16 cellular contexts compared by ENCODE assay signal in genomic region chr19:32068805-32069204, GRCh38.
A peak's percentile ranks its signal among the peaks of the same experiment; 100 is the strongest.
DNase-seq lines count a peak whose midpoint lies in the region; TF ChIP-seq lines count a peak whose summit lies in the region.
"Had no signal": no experiment of that assay in that cellular context is flagged by ENCODE, and none has a peak within 500 bp of the region (broad histone marks: within the 10 kb centered on the region; RNA-seq: fewer than 3 reads in every experiment).

No MANE protein-coding gene starts in this region.

- H3K27ac ChIP-seq in mammary epithelial cell (ENCODE audit: insufficient read depth, low read depth, low read length): no peak overlapping the region
- H3K27ac ChIP-seq: 22Rv1 had no signal

- H3K4me3 ChIP-seq in mammary epithelial cell (replicated peaks in 1 of 3; ENCODE audit: insufficient read depth in 1 of 3, low read depth in 2 of 3, low read length in 3 of 3): no peak overlapping the region

- intact Hi-C loops in mammary epithelial cell (cut with micrococcal nuclease): no loop called here
- intact Hi-C loops in MCF 10A (cut with micrococcal nuclease): no loop called here
- intact Hi-C loops in posterior vena cava (cut with DNase I): loop anchor here in 1 of 2 donors (10.0 kb wide), 1 partner anchor 1626 kb away; no protein-coding TSS in a partner anchor
- intact Hi-C loops in Calu3 (cut with micrococcal nuclease; ENCODE audit: unreplicated experiment): no loop called here

- in situ Hi-C loops in mammary epithelial cell (cut with MboI; ENCODE audit: low sequenced_read_pairs in 2 of 2): no loop called here

- DNase-seq in mammary epithelial cell (peak; percentile 30), MCF 10A (ENCODE audit: unreplicated experiment) (no peak), astrocyte of the hippocampus (ENCODE audit: low read depth, low spot score) (peak; percentile 18), posterior vena cava (ENCODE audit: low spot score) (peak; percentile 3), SIG-M5 (lab: John Stamatoyannopoulos, UW) (no peak), NCI-H69 (lab: John Stamatoyannopoulos, UW) (no peak), Calu3 (no peak), SIG-M5 treated with dmso at 0.1 percent for 504 hours (lab: John Stamatoyannopoulos, UW; ENCODE audit: unreplicated experiment) (no peak)
- DNase-seq: C1 segment of cervical spinal cord; CD4-positive, alpha-beta memory T cell; COR-L47; DMS79 treated with DMSO at 0.1 percent for 48 hours; GOT3; H7; HCEC 1CT had no signal

- no peak overlapping the region for H3K9ac ChIP-seq in mammary epithelial cell (ENCODE audit: insufficient read depth, low read length)

- no peaks in the 10 kb centered on the region for H3K27me3 Mint-ChIP-seq in MCF 10A (ENCODE audit: insufficient read depth, unreplicated experiment)
- no peaks in the 10 kb centered on the region for H3K27me3 Mint-ChIP-seq in Calu3 (ENCODE audit: unreplicated experiment)

- 19% methylated on average over 6 of the region's 6 CpGs for WGBS in mammary epithelial cell (ENCODE audit: low coverage, missing lambda C conversion rate)

- H3K79me2 ChIP-seq in mammary epithelial cell (ENCODE audit: insufficient read depth, low read length): no peaks in the 10 kb centered on the region

- BruUV-seq in mammary epithelial cell (replicated peaks; lab: Mats Ljungman, UMichigan) (no TSS peak), MCF 10A (replicated peaks; lab: Mats Ljungman, UMichigan) (no TSS peak), Calu3 (replicated peaks; lab: Mats Ljungman, UMichigan) (no TSS peak)

- H3K4me1 Mint-ChIP-seq in MCF 10A (ENCODE audit: insufficient read depth, unreplicated experiment) (no peaks in the 10 kb centered on the region), Calu3 (ENCODE audit: low read depth, unreplicated experiment) (no peaks in the 10 kb centered on the region)
- H3K4me1 Mint-ChIP-seq: CD4-positive, alpha-beta memory T cell had no signal

- no peaks in the 10 kb centered on the region for H3K4me1 ChIP-seq in mammary epithelial cell (ENCODE audit: insufficient read depth, low read length)

- H3K4me3 Mint-ChIP-seq in MCF 10A (ENCODE audit: unreplicated experiment): no peak overlapping the region
- H3K4me3 Mint-ChIP-seq in Calu3 (ENCODE audit: low read depth, unreplicated experiment): no peak overlapping the region
- H3K4me3 Mint-ChIP-seq: CD4-positive, alpha-beta memory T cell had no signal

- no peaks in the 10 kb centered on the region for H3K36me3 ChIP-seq in mammary epithelial cell (ENCODE audit: insufficient read depth, low read length)

- POLR2A ChIA-PET in MCF 10A (lab: Yijun Ruan, JAX): no interaction called here

- H3K27me3 ChIP-seq in mammary epithelial cell (ENCODE audit: insufficient read depth, low read length): no peaks in the 10 kb centered on the region

- H3K36me3 Mint-ChIP-seq in MCF 10A (ENCODE audit: insufficient read depth, unreplicated experiment): no peaks in the 10 kb centered on the region
- no peaks in the 10 kb centered on the region for H3K36me3 Mint-ChIP-seq in Calu3 (ENCODE audit: insufficient read depth, unreplicated experiment)
- H3K36me3 Mint-ChIP-seq: CD4-positive, alpha-beta memory T cell had no signal

- TF ChIP-seq CTCF in mammary epithelial cell (conservative IDR thresholded peaks at IDR 0.05 in 1 of 2, IDR thresholded peaks at IDR 0.05 in 1 of 2; ENCODE audit: extremely low read depth in 1 of 2, insufficient read depth in 1 of 2, low read depth in 1 of 2, low read length in 2 of 2): no peak
- no peak for TF ChIP-seq CTCF in MCF 10A (IDR thresholded peaks at IDR 0.05; ENCODE audit: unreplicated experiment)
- TF ChIP-seq CTCF in Calu3 (IDR thresholded peaks at IDR 0.05; ENCODE audit: unreplicated experiment): no peak

- CTCF ChIA-PET in mammary epithelial cell (lab: Charles Lee; ENCODE audit: low non-redundant PET): no interaction called here
- CTCF ChIA-PET in MCF 10A (lab: Yijun Ruan, JAX): no interaction called here
- CTCF ChIA-PET in Calu3 (lab: Charles Lee): no interaction called here

- H2AFZ ChIP-seq in mammary epithelial cell (ENCODE audit: low read depth, low read length): no peak overlapping the region

- dilution Hi-C loops in mammary epithelial cell (cut with HindIII; ENCODE audit: low sequenced_read_pairs): no loop called here

- H3K4me2 ChIP-seq in mammary epithelial cell (ENCODE audit: insufficient read depth, low read depth, low read length): no peak overlapping the region

- no peak overlapping the region for H3K27ac Mint-ChIP-seq in MCF 10A (ENCODE audit: low read depth, unreplicated experiment)
- no peak overlapping the region for H3K27ac Mint-ChIP-seq in Calu3 (ENCODE audit: unreplicated experiment)
- H3K27ac Mint-ChIP-seq: CD4-positive, alpha-beta memory T cell had no signal

- H3K9me3 ChIP-seq in mammary epithelial cell (replicated peaks; ENCODE audit: insufficient read depth, low read length): peaks cover 25% of the 10 kb centered on the region

- H3K9me3 Mint-ChIP-seq in MCF 10A (ENCODE audit: unreplicated experiment) (peaks cover 8% of the 10 kb centered on the region), Calu3 (ENCODE audit: low read depth, unreplicated experiment) (peaks cover 21% of the 10 kb centered on the region)

- H4K20me1 ChIP-seq in mammary epithelial cell (ENCODE audit: insufficient read depth, low read length): no peaks in the 10 kb centered on the region

Comparison
In these comparisons a context has a peak if more than half of its experiments do, and no peak if none do; other contexts are left out.
1. DNase-seq: peak in mammary epithelial cell (single experiment), astrocyte of the hippocampus (single experiment) and posterior vena cava (single experiment); none in MCF 10A (single experiment), SIG-M5 (single experiment), NCI-H69 (single experiment), Calu3 (single experiment) and SIG-M5 treated with dmso at 0.1 percent for 504 hours (single experiment).